In the genomic region with DNA sequence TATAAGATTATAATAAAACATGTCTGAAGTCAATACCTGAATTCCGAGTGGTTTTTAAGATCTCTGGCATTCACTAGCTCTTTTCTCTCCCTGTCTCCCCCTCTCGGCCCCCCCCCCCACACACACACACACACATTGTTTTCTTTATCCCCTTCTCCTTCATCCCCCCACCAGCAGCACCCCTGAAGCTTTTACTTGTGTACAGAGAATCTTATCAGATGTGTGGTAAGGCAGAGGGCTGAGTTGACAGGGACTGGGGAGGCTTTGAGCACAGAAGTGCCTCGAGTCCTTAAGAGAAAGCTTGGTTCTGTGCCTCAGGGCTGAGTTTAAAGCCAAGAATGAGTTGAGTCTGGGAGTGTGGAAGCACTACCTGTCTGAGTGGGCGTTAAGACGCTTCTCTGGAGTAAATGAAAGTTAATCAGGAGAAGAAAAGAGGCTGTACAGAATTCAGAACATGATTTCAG, we compare ENCODE assay signal across 7 cellular contexts. TPM values are rescaled to one million over a fixed set of nuclear protein-coding genes. Genes with fewer than 3 reads are reported as not detected.
DNase-seq lines count a peak whose midpoint lies in the region; ATAC-seq and TF ChIP-seq lines count a peak whose summit lies in the region.

No MANE protein-coding gene starts in this region.

- peak overlapping the region; percentile 91 for H3K27ac Mint-ChIP-seq in activated T-cell treated with anti-CD3 and anti-CD28 coated beads, Interleukin-2, amount 50 U/mL, for 72 hours

- ATAC-seq in activated T-cell treated with anti-CD3 and anti-CD28 coated beads, Interleukin-2, amount 50 U/mL, for 72 hours (replicated peaks in 1 of 2): peak; percentile 17 to 25
- no peak for ATAC-seq in HG03469 (IDR thresholded peaks at IDR 0.05; ENCODE audit: unreplicated experiment)
- ATAC-seq in HG03097 (IDR thresholded peaks at IDR 0.05; ENCODE audit: low FRiP score, unreplicated experiment): no peak

- no peaks in the 10 kb centered on the region for H3K27me3 Mint-ChIP-seq in activated T-cell treated with anti-CD3 and anti-CD28 coated beads, Interleukin-2, amount 50 U/mL, for 72 hours (ENCODE audit: low read depth)

- DNase-seq in GM03348 (ENCODE audit: low spot score) (peak; percentile 34), NCI-H146 (lab: John Stamatoyannopoulos, UW) (peak; percentile 77), globus pallidus (ENCODE audit: low spot score) (peak; percentile 66), retinal pigment epithelial cell (ENCODE audit: low read depth) (no peak)
- peak; percentile 68 to 73 for DNase-seq in activated T-cell treated with anti-CD3 and anti-CD28 coated beads, Interleukin-2, amount 50 U/mL, for 72 hours

- peaks cover 24% of the 10 kb centered on the region for H3K4me1 Mint-ChIP-seq in activated T-cell treated with anti-CD3 and anti-CD28 coated beads, Interleukin-2, amount 50 U/mL, for 72 hours (ENCODE audit: low read depth)

- no peaks in the 10 kb centered on the region for H3K9me3 Mint-ChIP-seq in activated T-cell treated with anti-CD3 and anti-CD28 coated beads, Interleukin-2, amount 50 U/mL, for 72 hours

- H3K4me3 Mint-ChIP-seq in activated T-cell treated with anti-CD3 and anti-CD28 coated beads, Interleukin-2, amount 50 U/mL, for 72 hours: peak overlapping the region; percentile 88 to 92

- peak overlapping the region; percentile 99 for H3K4me3 ChIP-seq in retinal pigment epithelial cell (ENCODE audit: low read length)

- peaks cover 20 to 22% of the 10 kb centered on the region in 2 donors for H3K36me3 Mint-ChIP-seq in activated T-cell treated with anti-CD3 and anti-CD28 coated beads, Interleukin-2, amount 50 U/mL, for 72 hours (ENCODE audit: insufficient read depth in 2 of 2)

- TF ChIP-seq CTCF in retinal pigment epithelial cell (conservative IDR thresholded peaks at IDR 0.05; ENCODE audit: low read depth, low read length): no peak

RNA-seq across cellular contexts. Expression of a gene that starts 2.6 kb away (rescaled TPM):
- total RNA-seq in activated T-cell treated with anti-CD3 and anti-CD28 coated beads, Interleukin-2, amount 50 U/mL, for 72 hours: 100 to 1,000 TPM; 223 to 250 TPM

Comparison
In these comparisons a context has a peak if more than half of its experiments do, and no peak if none do; other contexts are left out.
1. ATAC-seq: peak in activated T-cell treated with anti-CD3 and anti-CD28 coated beads, Interleukin-2, amount 50 U/mL, for 72 hours (2 of 2); none in HG03469 (single experiment) and HG03097 (single experiment).